Comparison of ENCODE assay signal across 20 cellular contexts in genomic region chr1:85102479-85102878, GRCh38. TPM values are rescaled to one million over a fixed set of nuclear protein-coding genes. Genes with fewer than 3 reads are reported as not detected.
"Had no signal": no experiment of that assay in that cellular context is flagged by ENCODE, and none has a peak within 500 bp of the region (broad histone marks: within the 10 kb centered on the region; RNA-seq: fewer than 3 reads in every experiment).

No MANE protein-coding gene starts in this region.

- H3K9me3 ChIP-seq: SK-N-SH had no signal

- DNase-seq: KBM-7, NCI-H1092, NCI-H1105 treated with DMSO at 0.1 percent for 48 hours, NCI-H1417 treated with DMSO at 0.1 percent for 48 hours, NCI-H146, NCI-H1694 treated with DMSO at 0.1 percent for 48 hours, NCI-H1930, NCI-H2081 treated with DMSO at 0.1 percent for 48 hours, NCI-H2171, NCI-H226, NCI-H446, NCI-H510A, NCI-H524 treated with DMSO at 0.1 percent for 48 hours, NCI-H69, NCI-H774, SHP77, SK-N-SH, SW 1271 had no signal

- H3K9ac ChIP-seq: SK-N-SH had no signal

- H3K27ac ChIP-seq: HL-60, RWPE1 had no signal

- H3K4me2 ChIP-seq: SK-N-SH had no signal

- H3K9me2 ChIP-seq: SK-N-SH had no signal

RNA-seq across cellular contexts. Expression of gene MCOLN3, which starts 54.2 kb away (rescaled TPM):
- polyA plus RNA-seq: SK-N-SH had no signal
